ENCODE assay signal across 12 cellular contexts in genomic region chr16:3096362-3096761, GRCh38. TPM values are rescaled to one million over a fixed set of nuclear protein-coding genes. Genes with fewer than 3 reads are reported as not detected.
DNase-seq lines count a peak whose midpoint lies in the region; ATAC-seq, FAIRE-seq and TF ChIP-seq lines count a peak whose summit lies in the region.
"Had no signal": no experiment of that assay in that cellular context is flagged by ENCODE, and none has a peak within 500 bp of the region (broad histone marks: within the 10 kb centered on the region; RNA-seq: fewer than 3 reads in every experiment).

No MANE protein-coding gene starts in this region.

- no peak overlapping the region for H3K4me2 ChIP-seq in HCT116 (ENCODE audit: low read length)

- ATAC-seq in HCT116, result no peak
- ATAC-seq in GM18907 (IDR thresholded peaks at IDR 0.05; ENCODE audit: unreplicated experiment), result no peak

- FAIRE-seq in RCC 7860 (lab: Jason Lieb, UNC), result no peak
- FAIRE-seq: H54 had no signal

- no peak overlapping the region for H3K27ac ChIP-seq in HCT116 (ENCODE audit: low read depth, low read length)
- H3K27ac ChIP-seq: vagina had no signal

- no peaks in the 10 kb centered on the region for H4K20me1 ChIP-seq in HCT116 (ENCODE audit: insufficient read depth)

- peaks cover 16 to 26% of the 10 kb centered on the region in 2 experiments for H3K4me1 ChIP-seq in HCT116 (ENCODE audit: control insufficient read depth in 1 of 2, insufficient read depth in 2 of 2, low read length in 2 of 2)

- POLR2A ChIA-PET in HCT116 (lab: Charles Lee), result interaction anchor here (0.8 kb wide), 1 partner anchor 10 kb away, joined by 5 read pairs; no protein-coding TSS in a partner anchor

- intact Hi-C loops in HCT116 (cut with micrococcal nuclease), result no loop called here

- no peak for TF ChIP-seq RAD21 in HCT116 (IDR thresholded peaks at IDR 0.05; ENCODE audit: low read depth)

- DNase-seq in CD1c-positive myeloid dendritic cell (ENCODE audit: extremely low spot score), result peak; percentile 23
- DNase-seq in HCT116 (ENCODE audit: low read depth, low spot score), result no peak
- peak; percentile 26 for DNase-seq in epithelial cell of esophagus (ENCODE audit: low read depth)
- no peak for DNase-seq in SKM-1 treated with dmso at 0.1 percent for 144 hours (lab: John Stamatoyannopoulos, UW; ENCODE audit: unreplicated experiment)
- DNase-seq in RCC 7860 (ENCODE audit: low spot score), result no peak
- DNase-seq: NCI-H1092 had no signal

- no TSS peak for BruUV-seq in HCT116 (replicated peaks; lab: Mats Ljungman, UMichigan)

- H3K27me3 ChIP-seq in HCT116 (ENCODE audit: insufficient read depth, low read length), result no peaks in the 10 kb centered on the region
- H3K27me3 ChIP-seq: vagina had no signal

- TF ChIP-seq POLR2A in HCT116 (IDR thresholded peaks at IDR 0.05; ENCODE audit: borderline replicate concordance, extremely low read depth, insufficient read depth, insufficient read length), result no peak

- no peaks in the 10 kb centered on the region for H3K79me2 ChIP-seq in HCT116 (ENCODE audit: insufficient read depth, low read length)

- no peak overlapping the region for H3K4me3 ChIP-seq in HCT116 (replicated peaks in 1 of 2; ENCODE audit: low read depth in 1 of 2, low read length in 2 of 2)
- no peak overlapping the region for H3K4me3 ChIP-seq in epithelial cell of esophagus (ENCODE audit: low read length)
- H3K4me3 ChIP-seq: vagina had no signal

- no peaks in the 10 kb centered on the region for H3K9me2 ChIP-seq in HCT116 (ENCODE audit: insufficient read depth)

- no peak for TF ChIP-seq CTCF in HCT116 (IDR thresholded peaks at IDR 0.05 in 2 of 3, conservative IDR thresholded peaks at IDR 0.05 in 1 of 3; ENCODE audit: borderline replicate concordance in 1 of 3, insufficient read depth in 1 of 3, low read depth in 2 of 3, low read length in 2 of 3)
- TF ChIP-seq CTCF in epithelial cell of esophagus (IDR thresholded peaks at IDR 0.05; ENCODE audit: insufficient read depth, low read depth, low read length, missing control alignments), result no peak

- RAD21 ChIA-PET in HCT116 (lab: Charles Lee; ENCODE audit: low non-redundant PET in 1 of 2, low total read pairs in 2 of 2, uncharacterized antibody in 2 of 2, unreplicated experiment in 2 of 2), result interaction anchor here in 1 of 2 experiments (0.7 kb wide), 1 partner anchor 60 kb away, joined by 4 read pairs; no protein-coding TSS in a partner anchor

- H2AFZ ChIP-seq in HCT116 (ENCODE audit: low read depth, low read length, poor library complexity, severe bottlenecking), result peak overlapping the region; percentile 82

- CTCF ChIA-PET in HCT116 (lab: Charles Lee), result interaction anchor here (1.1 to 1.3 kb wide), 3 partner anchors 10 to 65 kb away, joined by 3 read pairs; no protein-coding TSS in a partner anchor

- H3K9ac ChIP-seq in HCT116 (ENCODE audit: low read length), result no peak overlapping the region

- no peaks in the 10 kb centered on the region for H3K9me3 ChIP-seq in HCT116 (ENCODE audit: control insufficient read depth in 1 of 2, insufficient read depth in 1 of 2, low read depth in 1 of 2, low read length in 2 of 2)
- H3K9me3 ChIP-seq: vagina had no signal

- H3K36me3 ChIP-seq in HCT116 (ENCODE audit: control insufficient read depth in 1 of 2, insufficient read depth in 2 of 2, low read length in 2 of 2), result no peaks in the 10 kb centered on the region
- H3K36me3 ChIP-seq: vagina had no signal

TF ChIP-seq in HCT116, 20 proteins besides CTCF, POLR2A, EP300 and RAD21:
- TF ChIP-seq ELF1 (IDR thresholded peaks at IDR 0.05; ENCODE audit: borderline replicate concordance, low read depth), result no peak
- TF ChIP-seq SRF (IDR thresholded peaks at IDR 0.05; ENCODE audit: low read depth), result no peak
- TF ChIP-seq ZBTB33 (IDR thresholded peaks at IDR 0.05; ENCODE audit: extremely low read depth, insufficient replicate concordance, low read length), result no peak
- no peak for TF ChIP-seq SIN3A (IDR thresholded peaks at IDR 0.05; ENCODE audit: low read depth)
- TF ChIP-seq MAX (IDR thresholded peaks at IDR 0.05), result no peak
- no peak for TF ChIP-seq CEBPB (IDR thresholded peaks at IDR 0.05; ENCODE audit: low read depth)
- no peak for TF ChIP-seq ZNF274 (IDR thresholded peaks at IDR 0.05; ENCODE audit: low read depth, low read length)

RNA-seq across cellular contexts. Expression of gene ZSCAN10, which starts 2.7 kb away (rescaled TPM):
- total RNA-seq in HCT116 (2021; ENCODE audit: unreplicated experiment), result 0.76 TPM
- 0.08 and 0.10 TPM in 2 replicates for polyA plus RNA-seq in HCT116 (2012)
- total RNA-seq: liver, pulmonary artery endothelial cell, Right ventricle myocardium inferior, vagina had no signal
- polyA plus RNA-seq: liver had no signal

RNA-seq across cellular contexts. Expression of gene ZNF205, which starts 16.0 kb away (rescaled TPM):
- 17.0 TPM for total RNA-seq in HCT116 (2021; ENCODE audit: unreplicated experiment)
- 14.3 and 14.9 TPM in 2 replicates for polyA plus RNA-seq in HCT116 (2012)

RNA-seq across cellular contexts. Expression of gene IL32, which starts 30.9 kb away (rescaled TPM):
- total RNA-seq in HCT116 (2021; ENCODE audit: unreplicated experiment), result 13.7 TPM
- 8.7 and 9.9 TPM in 2 replicates for polyA plus RNA-seq in HCT116 (2012)

RNA-seq across cellular contexts. Expression of gene ZNF213, which starts 38.5 kb away (rescaled TPM):
- total RNA-seq in HCT116 (2021; ENCODE audit: unreplicated experiment), result 11.0 TPM
- polyA plus RNA-seq in HCT116 (2012), result 9.4 and 10.3 TPM in 2 replicates

RNA-seq across cellular contexts. Expression of gene MMP25, which starts 50.0 kb away (rescaled TPM):
- total RNA-seq in HCT116 (2021; ENCODE audit: unreplicated experiment), result 2.5 TPM
- polyA plus RNA-seq in HCT116 (2012), result 3.8 and 4.7 TPM in 2 replicates

Comparison
In these comparisons a context has a peak if more than half of its experiments do, and no peak if none do; other contexts are left out.
1. DNase-seq: peak in CD1c-positive myeloid dendritic cell (single experiment) and epithelial cell of esophagus (single experiment); none in HCT116 (single experiment), SKM-1 treated with dmso at 0.1 percent for 144 hours (single experiment) and RCC 7860 (single experiment).